Comparison of ENCODE assay signal across 8 cellular contexts in genomic region chr6:15938086-15938485, GRCh38.
"Had no signal": no experiment of that assay in that cellular context is flagged by ENCODE, and none has a peak within 500 bp of the region (broad histone marks: within the 10 kb centered on the region; RNA-seq: fewer than 3 reads in every experiment).

No MANE protein-coding gene starts in this region.

- H3K4me2 ChIP-seq: KMS-11 had no signal

- H3K4me3 Mint-ChIP-seq: IgD-negative memory B cell had no signal

- H3K27ac ChIP-seq: HL-60, KMS-11 had no signal

- H3K27ac Mint-ChIP-seq: IgD-negative memory B cell had no signal

- FAIRE-seq: HepG2, HTR-8/SVneo had no signal

- H3K36me3 Mint-ChIP-seq: IgD-negative memory B cell had no signal

- ATAC-seq: HepG2 had no signal

- H3K9ac ChIP-seq: KMS-11 had no signal

- H3K9me3 Mint-ChIP-seq: IgD-negative memory B cell had no signal

- DNase-seq: IMR-90, KBM-7, KG1 had no signal
